8 cellular contexts compared by ENCODE assay signal in the genomic region with DNA sequence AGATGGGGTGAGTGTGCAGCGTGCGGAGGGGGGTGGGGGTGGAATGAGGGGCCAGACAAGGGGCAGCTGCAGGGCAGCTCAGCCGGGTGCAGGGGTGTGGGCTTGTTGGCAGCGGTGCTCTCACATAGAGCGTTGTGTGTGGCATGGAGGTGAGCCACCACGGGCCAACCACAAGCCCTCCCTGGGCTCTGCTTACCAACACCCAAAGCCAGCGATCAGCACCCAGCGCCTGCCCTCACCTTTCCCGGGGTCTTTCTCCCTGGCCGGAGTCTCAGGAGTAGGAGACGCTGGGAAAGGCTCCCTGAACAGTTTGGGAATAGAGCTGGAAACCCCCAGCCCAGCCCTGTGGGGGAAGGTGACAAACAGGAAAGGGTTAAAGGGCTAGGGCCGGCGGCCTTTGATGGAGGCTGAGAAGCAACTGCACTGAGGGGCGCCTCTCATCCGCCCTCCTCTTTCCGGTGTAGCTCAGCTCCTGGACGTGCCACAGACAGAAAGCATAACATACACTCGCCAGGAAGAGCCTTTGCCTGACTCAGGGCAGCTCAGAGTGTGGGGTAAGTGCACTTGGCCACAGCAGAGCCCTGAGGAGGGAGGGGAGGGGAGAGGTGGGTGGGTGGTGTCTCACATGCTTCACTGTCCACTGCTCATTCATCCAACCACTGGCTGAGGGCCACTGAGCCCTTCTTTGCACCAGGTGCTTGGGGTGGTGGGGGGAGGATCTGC. TPM values are rescaled to one million over a fixed set of nuclear protein-coding genes. Genes with fewer than 3 reads are reported as not detected.
DNase-seq lines count a peak whose midpoint lies in the region; ATAC-seq and TF ChIP-seq lines count a peak whose summit lies in the region.

No MANE protein-coding gene starts in this region.

- dilution Hi-C loops in mammary epithelial cell (cut with HindIII; ENCODE audit: low sequenced_read_pairs) = no loop called here

- in situ Hi-C loops in mammary epithelial cell (cut with MboI; ENCODE audit: low sequenced_read_pairs in 2 of 2) = no loop called here

- H3K4me1 Mint-ChIP-seq in stimulated activated naive CD8-positive, alpha-beta T cell treated with anti-CD3 and anti-CD28 coated beads, Interleukin-15, Interleukin-2, amounts not matched to agents 100 ng/mL and 50 ng/mL, for 24 hours (ENCODE audit: low read depth) = peaks cover 91% of the 10 kb centered on the region

- peak; percentile 75 for DNase-seq in A172 (ENCODE audit: low spot score)
- DNase-seq in SKM-1 (lab: John Stamatoyannopoulos, UW; ENCODE audit: unreplicated experiment) = peak; percentile 47
- DNase-seq in mammary epithelial cell = peak; percentile 59

- intact Hi-C loops in mammary epithelial cell (cut with micrococcal nuclease) = no loop called here

- BruUV-seq in mammary epithelial cell (replicated peaks; lab: Mats Ljungman, UMichigan) = no TSS peak

- peaks cover 24% of the 10 kb centered on the region for H3K36me3 Mint-ChIP-seq in stimulated activated naive CD8-positive, alpha-beta T cell treated with anti-CD3 and anti-CD28 coated beads, Interleukin-15, Interleukin-2, amounts not matched to agents 100 ng/mL and 50 ng/mL, for 24 hours (ENCODE audit: low read depth)

- H3K36me3 ChIP-seq in mammary epithelial cell (ENCODE audit: insufficient read depth, low read length) (no peaks in the 10 kb centered on the region), liver (ENCODE audit: control insufficient read depth in 4 of 4, insufficient read depth in 3 of 4, low read depth in 1 of 4, low read length in 3 of 4) (no peaks in the 10 kb centered on the region)

- WGBS in mammary epithelial cell (ENCODE audit: low coverage, missing lambda C conversion rate) = 2% methylated on average over 11 of the region's 18 CpGs
- WGBS in liver = 15% methylated on average over 18 of the region's 18 CpGs

- H2AFZ ChIP-seq in mammary epithelial cell (ENCODE audit: low read depth, low read length) = peak overlapping the region; percentile 91

- no peak for TF ChIP-seq RAD21 in liver (IDR thresholded peaks at IDR 0.05)

- H3K4me3 Mint-ChIP-seq in stimulated activated naive CD8-positive, alpha-beta T cell treated with anti-CD3 and anti-CD28 coated beads, Interleukin-15, Interleukin-2, amounts not matched to agents 100 ng/mL and 50 ng/mL, for 24 hours = peak overlapping the region; percentile 88

- no peaks in the 10 kb centered on the region for H3K27me3 Mint-ChIP-seq in stimulated activated naive CD8-positive, alpha-beta T cell treated with anti-CD3 and anti-CD28 coated beads, Interleukin-15, Interleukin-2, amounts not matched to agents 100 ng/mL and 50 ng/mL, for 24 hours

- peaks cover 11% of the 10 kb centered on the region for H3K79me2 ChIP-seq in mammary epithelial cell (ENCODE audit: insufficient read depth, low read length)

- H3K4me3 ChIP-seq in mammary epithelial cell (replicated peaks in 1 of 3; ENCODE audit: insufficient read depth in 1 of 3, low read depth in 2 of 3, low read length in 3 of 3) (peak overlapping the region; percentile 69 to 82 (median 70)), liver (ENCODE audit: low read depth in 1 of 3, low read length in 3 of 3) (peak overlapping the region; percentile 60 to 70 (median 69))

- peak; percentile 1 for ATAC-seq in GM18502 (IDR thresholded peaks at IDR 0.05; ENCODE audit: poor library complexity, unreplicated experiment)
- ATAC-seq in HG03280 (IDR thresholded peaks at IDR 0.05; ENCODE audit: unreplicated experiment) = peak; percentile 15
- ATAC-seq in HG03565 (IDR thresholded peaks at IDR 0.05; ENCODE audit: unreplicated experiment) = no peak

- H3K9ac ChIP-seq in mammary epithelial cell (ENCODE audit: insufficient read depth, low read length) = peak overlapping the region; percentile 55
- H3K9ac ChIP-seq in liver (ENCODE audit: low read depth in 1 of 2, low read length in 2 of 2) = peak overlapping the region in 1 of 2 donors; percentile 78

- H3K4me1 ChIP-seq in mammary epithelial cell (ENCODE audit: insufficient read depth, low read length) (peaks cover 27% of the 10 kb centered on the region), liver (ENCODE audit: control insufficient read depth in 4 of 4, insufficient read depth in 4 of 4, low read length in 3 of 4) (peaks cover 3 to 19% (median 7%) of the 10 kb centered on the region in 4 donors)

- H3K27ac ChIP-seq in mammary epithelial cell (ENCODE audit: insufficient read depth, low read depth, low read length) (peak overlapping the region; percentile 26), liver (ENCODE audit: low read depth in 1 of 2, low read length in 2 of 2) (no peak overlapping the region)

- TF ChIP-seq CTCF in mammary epithelial cell (conservative IDR thresholded peaks at IDR 0.05 in 1 of 2, IDR thresholded peaks at IDR 0.05 in 1 of 2; ENCODE audit: extremely low read depth in 1 of 2, insufficient read depth in 1 of 2, low read depth in 1 of 2, low read length in 2 of 2) = no peak
- TF ChIP-seq CTCF in liver (IDR thresholded peaks at IDR 0.05; ENCODE audit: low read depth, low read length, missing input control) = no peak

- CTCF ChIA-PET in mammary epithelial cell (lab: Charles Lee; ENCODE audit: low non-redundant PET) = interaction anchor here (0.9 kb wide), 1 partner anchor 347 kb away, joined by 4 read pairs; no protein-coding TSS in a partner anchor

- H3K9me3 Mint-ChIP-seq in stimulated activated naive CD8-positive, alpha-beta T cell treated with anti-CD3 and anti-CD28 coated beads, Interleukin-15, Interleukin-2, amounts not matched to agents 100 ng/mL and 50 ng/mL, for 24 hours = no peaks in the 10 kb centered on the region

- H3K27ac Mint-ChIP-seq in stimulated activated naive CD8-positive, alpha-beta T cell treated with anti-CD3 and anti-CD28 coated beads, Interleukin-15, Interleukin-2, amounts not matched to agents 100 ng/mL and 50 ng/mL, for 24 hours = peak overlapping the region; percentile 95

- H3K4me2 ChIP-seq in mammary epithelial cell (ENCODE audit: insufficient read depth, low read depth, low read length) = peak overlapping the region; percentile 96

- H3K9me3 ChIP-seq in mammary epithelial cell (replicated peaks; ENCODE audit: insufficient read depth, low read length) = no peaks in the 10 kb centered on the region
- no peaks in the 10 kb centered on the region for H3K9me3 ChIP-seq in liver (ENCODE audit: control insufficient read depth in 4 of 4, low read length in 3 of 4)

- no peaks in the 10 kb centered on the region for H4K20me1 ChIP-seq in mammary epithelial cell (ENCODE audit: insufficient read depth, low read length)

- H3K27me3 ChIP-seq in mammary epithelial cell (ENCODE audit: insufficient read depth, low read length) = no peaks in the 10 kb centered on the region
- H3K27me3 ChIP-seq in liver (ENCODE audit: control insufficient read depth in 4 of 4, insufficient read depth in 4 of 4, low read length in 3 of 4) = no peaks in the 10 kb centered on the region

TF ChIP-seq in liver, 16 proteins besides CTCF, POLR2A, EP300 and RAD21:
- TF ChIP-seq RXRA (IDR thresholded peaks at IDR 0.05) = no peak
- TF ChIP-seq SP1 (IDR thresholded peaks at IDR 0.05) = no peak
- no peak for TF ChIP-seq HNF4A (conservative IDR thresholded peaks at IDR 0.05)
- no peak for TF ChIP-seq JUND (IDR thresholded peaks at IDR 0.05)
TF ChIP-seq in liver: peak in this region for 0.

RNA-seq across cellular contexts. Expression of a gene that starts 0.6 kb away (rescaled TPM):
- 22.0 and 29.6 TPM in 2 replicates for total RNA-seq in A172 (2014; rRNA removed; shearing (Covaris generic))
- 10 to 100 TPM in 1 of 2 donors, 1 to 10 TPM in 1; 9.2 to 11.6 TPM for total RNA-seq in mammary epithelial cell
- 6.7 TPM for polyA plus RNA-seq in mammary epithelial cell
- 5.5 TPM for polyA minus RNA-seq in mammary epithelial cell
- 1 to 10 TPM; 2.0 to 3.9 TPM for total RNA-seq in liver
- polyA plus RNA-seq in liver = 1 to 10 TPM in 1 of 2 donors, under 1 TPM in 1; 0.81 to 1.1 TPM

RNA-seq across cellular contexts. Expression of a gene that starts 36.5 kb away (rescaled TPM):
- 3.3 and 5.8 TPM in 2 replicates for total RNA-seq in A172 (2014; rRNA removed; shearing (Covaris generic))
- 1 to 10 TPM; 3.5 to 6.7 TPM for total RNA-seq in mammary epithelial cell
- polyA plus RNA-seq in mammary epithelial cell = 1.8 TPM
- polyA minus RNA-seq in mammary epithelial cell = 3.4 TPM
- 10 to 100 TPM in 1 of 2 donors, 1 to 10 TPM in 1; 5.8 to 10.0 TPM for total RNA-seq in liver
- polyA plus RNA-seq in liver = 1 to 10 TPM; 4.8 to 5.2 TPM
